ENCODE assay signal across 19 cellular contexts in the genomic region with DNA sequence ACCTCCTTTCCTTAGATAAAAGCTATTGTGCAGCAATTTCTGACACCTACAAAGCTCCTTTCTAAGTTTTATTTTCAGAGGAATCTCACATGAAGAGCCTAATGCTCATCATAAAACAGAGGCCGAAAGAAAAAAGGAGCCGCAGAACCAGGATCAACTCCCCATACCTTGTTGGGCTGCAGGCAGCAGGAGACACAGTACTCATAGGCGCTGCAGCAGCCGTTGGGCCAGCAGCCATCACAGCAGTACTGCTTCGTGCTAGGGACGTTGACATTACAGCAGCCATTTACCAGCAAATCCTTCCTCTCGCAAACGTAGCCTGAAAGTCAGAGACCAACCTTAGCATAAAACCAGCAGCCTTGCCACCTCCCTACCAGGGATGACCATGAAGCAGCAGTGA. TPM values are rescaled to one million over a fixed set of nuclear protein-coding genes. Genes with fewer than 3 reads are reported as not detected.
DNase-seq lines count a peak whose midpoint lies in the region; ATAC-seq, FAIRE-seq and TF ChIP-seq lines count a peak whose summit lies in the region.
"Had no signal": no experiment of that assay in that cellular context is flagged by ENCODE, and none has a peak within 500 bp of the region (broad histone marks: within the 10 kb centered on the region; RNA-seq: fewer than 3 reads in every experiment).

No MANE protein-coding gene starts in this region.

- POLR2A ChIA-PET in H1 (lab: Charles Lee; ENCODE audit: partially characterized antibody): interaction anchor here (2.0 kb wide), 1 partner anchor 11 kb away, joined by 9 read pairs; no protein-coding TSS in a partner anchor

- 0 out of 2 replicates have a peak overlapping the region, but pooled peaks have one; percentile 13 for H2BK5ac ChIP-seq in H1 (ENCODE audit: low read depth, low read length)

- H3F3A ChIP-seq in DOHH2 (ENCODE audit: control insufficient read depth, insufficient read depth): peaks cover 22% of the 10 kb centered on the region

- no peak overlapping the region for H4K5ac ChIP-seq in H1 (ENCODE audit: insufficient read length, low read depth, low read length)

- H3K27ac ChIP-seq in DOHH2 (ENCODE audit: low read depth, low read length) (0 out of 2 replicates have a peak overlapping the region, but pooled peaks have one; percentile 47), H1 (ENCODE audit: low read depth, low read length) (no peak overlapping the region), rectal smooth muscle tissue (ENCODE audit: low read depth, low read length) (peak overlapping the region; percentile 67), left ventricle myocardium inferior (replicated peaks) (no peak overlapping the region)

- H4K91ac ChIP-seq in H1 (replicated peaks; ENCODE audit: insufficient read length, low read length): no peak overlapping the region

- H2BK12ac ChIP-seq in H1 (ENCODE audit: low read depth, low read length): 0 out of 2 replicates have a peak overlapping the region, but pooled peaks have one; percentile 4

- TF ChIP-seq EP300 in H1 (IDR thresholded peaks at IDR 0.05; ENCODE audit: borderline replicate concordance in 1 of 2, low read depth in 2 of 2, low read length in 2 of 2): no peak

- H2BK15ac ChIP-seq in H1 (ENCODE audit: low read length): no peak overlapping the region

- H3K27me3 ChIP-seq in DOHH2 (ENCODE audit: control insufficient read depth, low read length): no peaks in the 10 kb centered on the region
- H3K27me3 ChIP-seq in H1 (replicated peaks in 1 of 4; ENCODE audit: control insufficient read depth in 3 of 4, extremely low read depth in 1 of 4, insufficient read depth in 3 of 4, low read length in 3 of 4): no peaks in the 10 kb centered on the region
- no peaks in the 10 kb centered on the region for H3K27me3 ChIP-seq in rectal smooth muscle tissue (ENCODE audit: control insufficient read depth, insufficient read depth, low read length)
- H3K27me3 ChIP-seq in left ventricle myocardium inferior (ENCODE audit: low read depth): no peaks in the 10 kb centered on the region
- H3K27me3 ChIP-seq: BE2C had no signal

- ATAC-seq in HG02588 (IDR thresholded peaks at IDR 0.05; ENCODE audit: unreplicated experiment): no peak

- H3K79me1 ChIP-seq in H1 (ENCODE audit: low read depth, low read length): no peaks in the 10 kb centered on the region

- H2BK120ac ChIP-seq in H1 (replicated peaks; ENCODE audit: low read depth, low read length): no peak overlapping the region

- H2AFZ ChIP-seq in H1 (ENCODE audit: low read length): no peak overlapping the region

- H3K4me2 ChIP-seq in DOHH2 (ENCODE audit: low read length) (no peak overlapping the region), H1 (ENCODE audit: insufficient read depth in 1 of 2, low read depth in 2 of 2, low read length in 2 of 2) (no peak overlapping the region)

- H3K36me3 ChIP-seq in DOHH2 (ENCODE audit: control insufficient read depth, low read length) (peaks cover 89% of the 10 kb centered on the region), H1 (ENCODE audit: control insufficient read depth in 2 of 4, insufficient read depth in 4 of 4, low read length in 3 of 4) (peaks cover 7 to 45% (median 8%) of the 10 kb centered on the region in 4 experiments; a peak in 7 of 8 replicates), rectal smooth muscle tissue (ENCODE audit: control insufficient read depth, insufficient read depth, low read length) (peaks cover 3% of the 10 kb centered on the region), left ventricle myocardium inferior (peaks cover 28% of the 10 kb centered on the region)

- H3K4me1 ChIP-seq in DOHH2 (ENCODE audit: control insufficient read depth, low read length): peaks cover 72% of the 10 kb centered on the region
- H3K4me1 ChIP-seq in H1 (replicated peaks in 1 of 4; ENCODE audit: control insufficient read depth in 3 of 4, insufficient read depth in 4 of 4, low read length in 3 of 4): peaks cover 0 to 8% (median 1%) of the 10 kb centered on the region in 4 experiments; a peak in 2 of 7 replicates
- H3K4me1 ChIP-seq in rectal smooth muscle tissue (ENCODE audit: control insufficient read depth, insufficient read depth, low read length): peaks cover 23% of the 10 kb centered on the region
- H3K4me1 ChIP-seq in left ventricle myocardium inferior: peaks cover 31% of the 10 kb centered on the region
- H3K4me1 ChIP-seq: BE2C had no signal

- H3K23me2 ChIP-seq in H1 (ENCODE audit: low read depth, low read length): no peaks in the 10 kb centered on the region

- H4K8ac ChIP-seq in H1 (ENCODE audit: extremely low read depth, insufficient read depth, low read length): no peak overlapping the region

- H3K9ac ChIP-seq in H1 (replicated peaks in 1 of 4; ENCODE audit: extremely low read depth in 1 of 4, low read depth in 3 of 4, low read length in 3 of 4): no peak overlapping the region
- H3K9ac ChIP-seq in rectal smooth muscle tissue (ENCODE audit: low read length): no peak overlapping the region

- H3K79me2 ChIP-seq in DOHH2 (ENCODE audit: control insufficient read depth, low read length) (peaks cover 93% of the 10 kb centered on the region), H1 (ENCODE audit: control insufficient read depth in 1 of 2, insufficient read depth in 2 of 2, low read length in 2 of 2) (peaks cover 0 to 7% of the 10 kb centered on the region in 2 experiments; a peak in 1 of 4 replicates)

- no peak for TF ChIP-seq CTCF in DOHH2 (IDR thresholded peaks at IDR 0.05; ENCODE audit: low read depth, low read length, poor library complexity, severe bottlenecking)
- no peak for TF ChIP-seq CTCF in H1 (IDR thresholded peaks at IDR 0.05; ENCODE audit: control extremely low read depth in 1 of 3, insufficient read depth in 1 of 3, low read depth in 1 of 3, low read length in 3 of 3)
- no peak for TF ChIP-seq CTCF in left ventricle myocardium inferior (IDR thresholded peaks at IDR 0.05; ENCODE audit: borderline replicate concordance)

- H4K20me1 ChIP-seq in DOHH2 (ENCODE audit: control insufficient read depth, insufficient read depth, low read depth, low read length): no peaks in the 10 kb centered on the region; the same call in 1 of the 2 replicates
- H4K20me1 ChIP-seq in H1 (replicated peaks in 1 of 2; ENCODE audit: control insufficient read depth in 1 of 2, insufficient read depth in 2 of 2, low read length in 2 of 2): peaks cover 7% of the 10 kb centered on the region in 2 experiments

- intact Hi-C loops in left ventricle myocardium inferior (cut with micrococcal nuclease): no loop called here

- H3K9me2 ChIP-seq in DOHH2 (replicated peaks; ENCODE audit: control insufficient read depth, low read length): no peaks in the 10 kb centered on the region

- H3K56ac ChIP-seq in H1 (replicated peaks; ENCODE audit: insufficient read length, low read depth, low read length): no peak overlapping the region

- no peak for TF ChIP-seq POLR2A in H1 (IDR thresholded peaks at IDR 0.05; ENCODE audit: control extremely low read depth in 1 of 2, low read depth in 2 of 2, low read length in 2 of 2)

- FAIRE-seq in H1 (lab: Jason Lieb, UNC): no peak

- H2BK20ac ChIP-seq in H1 (ENCODE audit: low read length): no peak overlapping the region

- CTCF ChIA-PET in H1 (lab: Charles Lee; ENCODE audit: partially characterized antibody): interaction anchor here (0.6 to 3.9 kb wide), 4 partner anchors 11 to 219 kb away, joined by 3 to 15 read pairs (median 6); no protein-coding TSS in a partner anchor

- H3K23ac ChIP-seq in H1 (ENCODE audit: insufficient read length): no peak overlapping the region

- no peak overlapping the region for H2AK5ac ChIP-seq in H1 (ENCODE audit: low read depth, low read length)

- no peak for TF ChIP-seq RAD21 in H1 (IDR thresholded peaks at IDR 0.05 in 1 of 2, conservative IDR thresholded peaks at IDR 0.05 in 1 of 2; ENCODE audit: low read depth in 2 of 2, low read length in 2 of 2)

- no peak overlapping the region for H3K4ac ChIP-seq in H1 (replicated peaks; ENCODE audit: insufficient read length, low read depth, low read length)

- no peaks in the 10 kb centered on the region for H3K9me3 ChIP-seq in DOHH2 (ENCODE audit: control insufficient read depth, insufficient read depth, low read length)
- H3K9me3 ChIP-seq in H1 (ENCODE audit: insufficient read depth in 2 of 2, low read depth in 1 of 2, low read length in 1 of 2): no peaks in the 10 kb centered on the region
- no peaks in the 10 kb centered on the region for H3K9me3 ChIP-seq in left ventricle myocardium inferior (replicated peaks)
- H3K9me3 ChIP-seq: BE2C had no signal

- DNase-seq in SHP77 treated with DMSO at 0.1 percent for 48 hours (lab: John Stamatoyannopoulos, UW) (peak; percentile 45), H1 (ENCODE audit: low read depth in 1 of 2, low spot score in 2 of 2) (no peak), left ventricle myocardium inferior (no peak), glomerular visceral epithelial cell (ENCODE audit: extremely low spot score) (no peak), NCI-H1092 treated with DMSO at 0.1 percent for 48 hours (lab: John Stamatoyannopoulos, UW) (no peak)
- DNase-seq: BE2C; CD4-positive, CD25-positive, alpha-beta regulatory T cell; COR-L47; DMS 273 treated with DMSO at 0.1 percent for 48 hours; DND-41; GDM1; H7; IMR-90; NCI-H1436; NCI-H1930; OCI-M1 had no signal

- 93% methylated on average over 8 of the region's 8 CpGs; no CpG with 5 or more reads in 1 of the 2 experiments for WGBS in H1 (ENCODE audit: extremely low coverage in 1 of 2, insufficient coverage in 1 of 2, insufficient read length in 1 of 2, insufficient replicate concordance in 2 of 2, low coverage in 1 of 2, low lambda C conversion rate in 2 of 2, missing lambda C conversion rate in 1 of 2), 2 experiments

- H3K18ac ChIP-seq in H1 (ENCODE audit: extremely low read depth, low read length): no peak overlapping the region

- H3K14ac ChIP-seq in H1 (ENCODE audit: insufficient read length): no peak overlapping the region

- H3K4me3 ChIP-seq in DOHH2 (ENCODE audit: low read length) (no peak overlapping the region), H1 (ENCODE audit: extremely low read depth in 1 of 4, insufficient read depth in 2 of 4, low read depth in 3 of 4, low read length in 4 of 4) (no peak overlapping the region), rectal smooth muscle tissue (ENCODE audit: low read length) (no peak overlapping the region), left ventricle myocardium inferior (no peak overlapping the region)

RNA-seq across cellular contexts. Expression of gene SPRING1, which starts 17.7 kb away (rescaled TPM):
- total RNA-seq in H1 (2021; fragmentation: NEBNext Ultra II Directional; extraction: Animal tissue kit (Norgen Biotek cat#: 25700)): 46.5 and 50.2 TPM in 2 replicates
- 14.3 and 17.2 TPM in 2 replicates for polyA plus RNA-seq in H1 (2011; rRNA removed)
- polyA plus RNA-seq in H1 (2011; cell fraction: cytosol; rRNA removed): 18.3 TPM
- 14.6 TPM for polyA plus RNA-seq in H1 (2011; cell fraction: nucleus; rRNA removed)
- polyA plus RNA-seq in H1 (2012, experiment 1 of 2): 18.5 to 23.3 TPM (median 20.4 TPM) in 4 replicates
- 8.8 TPM for polyA plus RNA-seq in H1 (2012, experiment 2 of 2)
- 16.6 TPM for polyA plus RNA-seq in H1 (2013, experiment 1 of 2)
- polyA plus RNA-seq in H1 (2013, experiment 2 of 2): 19.0 TPM
- 25.6 and 31.6 TPM in 2 replicates for polyA minus RNA-seq in H1 (2011; rRNA and poly(A)+ RNA removed)
- 25.5 TPM for polyA minus RNA-seq in H1 (2011; cell fraction: cytosol; rRNA and poly(A)+ RNA removed)
- 11.8 TPM for polyA minus RNA-seq in H1 (2011; cell fraction: nucleus; rRNA and poly(A)+ RNA removed)
- total RNA-seq in left ventricle myocardium inferior: 11.0 TPM

RNA-seq across cellular contexts. Expression of gene RNFT2, which starts 18.0 kb away (rescaled TPM):
- 32.0 and 33.1 TPM in 2 replicates for total RNA-seq in H1 (2021; fragmentation: NEBNext Ultra II Directional; extraction: Animal tissue kit (Norgen Biotek cat#: 25700))
- 12.7 and 14.2 TPM in 2 replicates for polyA plus RNA-seq in H1 (2011; rRNA removed)
- polyA plus RNA-seq in H1 (2011; cell fraction: cytosol; rRNA removed): 11.8 TPM
- polyA plus RNA-seq in H1 (2011; cell fraction: nucleus; rRNA removed): 19.3 TPM
- 12.0 to 17.0 TPM (median 16.3 TPM) in 4 replicates for polyA plus RNA-seq in H1 (2012, experiment 1 of 2)
- polyA plus RNA-seq in H1 (2012, experiment 2 of 2): 9.3 TPM
- polyA plus RNA-seq in H1 (2013, experiment 1 of 2): 20.4 TPM
- 23.9 TPM for polyA plus RNA-seq in H1 (2013, experiment 2 of 2)
- 43.1 and 51.7 TPM in 2 replicates for polyA minus RNA-seq in H1 (2011; rRNA and poly(A)+ RNA removed)
- 20.1 TPM for polyA minus RNA-seq in H1 (2011; cell fraction: cytosol; rRNA and poly(A)+ RNA removed)
- polyA minus RNA-seq in H1 (2011; cell fraction: nucleus; rRNA and poly(A)+ RNA removed): 31.8 TPM
- 0.66 TPM for total RNA-seq in left ventricle myocardium inferior

Comparison
In these comparisons a context has a peak if more than half of its experiments do, and no peak if none do; other contexts are left out.
1. H3K27ac ChIP-seq: peak in DOHH2 (single experiment) and rectal smooth muscle tissue (single experiment); none in H1 (single experiment) and left ventricle myocardium inferior (single experiment).
2. RNA of gene RNFT2, which starts 18.0 kb away (total RNA-seq): 32.0 to 33.1 TPM in H1; 0.66 TPM in left ventricle myocardium inferior (single experiment); every median in the first group is over 10 times any median in the second.